ENCODE assay signal across 8 cellular contexts in genomic region chr2:65382776-65383357, GRCh38. TPM values are rescaled to one million over a fixed set of nuclear protein-coding genes. Genes with fewer than 3 reads are reported as not detected.
A peak's percentile ranks its signal among the peaks of the same experiment; 100 is the strongest.
DNase-seq lines count a peak whose midpoint lies in the region; ATAC-seq and TF ChIP-seq lines count a peak whose summit lies in the region.

No MANE protein-coding gene starts in this region.

- no peaks in the 10 kb centered on the region for H3K36me3 Mint-ChIP-seq in activated T-helper 2 cell treated with anti-CD3 and anti-CD28 coated beads, Interferon-gamma antibody, Interleukin-2, Interleukin-4, amounts not matched to agents 10 μg/mL and 5 μg/mL and 100 μg/mL, durations not matched to agents 14 hours and 24 hours and 36 hours (ENCODE audit: low read depth)

- TF ChIP-seq CTCF in AG10803 (conservative IDR thresholded peaks at IDR 0.05; ENCODE audit: low read length) (no peak), Peyer's patch (IDR thresholded peaks at IDR 0.05) (peak in 3 of 6 experiments; percentile 56 to 58 (median 56)), gastrocnemius medialis (IDR thresholded peaks at IDR 0.05 in 4 of 5, conservative IDR thresholded peaks at IDR 0.05 in 1 of 5) (no peak)

- peak; percentile 89 for DNase-seq in AG10803 (ENCODE audit: low read depth)
- peak; percentile 69 to 91 (median 87) for DNase-seq in Peyer's patch
- DNase-seq in activated T-helper 2 cell treated with anti-CD3 and anti-CD28 coated beads, Interferon-gamma antibody, Interleukin-2, Interleukin-4, amounts not matched to agents 10 μg/mL and 5 μg/mL and 100 μg/mL, durations not matched to agents 14 hours and 24 hours and 36 hours (ENCODE audit: low spot score) = peak; percentile 57
- DNase-seq in germinal center (ENCODE audit: low spot score) = peak; percentile 59
- peak in 1 of 2 donors; percentile 49 for DNase-seq in gastrocnemius medialis
- DNase-seq in GM19240 (ENCODE audit: insufficient read length, low spot score) = no peak

- in situ Hi-C loops in gastrocnemius medialis (cut with MboI; ENCODE audit: low sequenced_read_pairs in 4 of 4) = no loop called here

- TF ChIP-seq POLR2A in Peyer's patch (IDR thresholded peaks at IDR 0.05) (no peak), gastrocnemius medialis (IDR thresholded peaks at IDR 0.05) (no peak)

- H3K4me3 ChIP-seq in AG10803 (ENCODE audit: low read length) (no peak overlapping the region), Peyer's patch (peak overlapping the region in 1 of 4 donors; percentile 16), gastrocnemius medialis (peak overlapping the region; percentile 3 to 42 (median 12))

- intact Hi-C loops in activated T-helper 2 cell treated with anti-CD3 and anti-CD28 coated beads, Interferon-gamma antibody, Interleukin-2, Interleukin-4, amounts not matched to agents 10 μg/mL and 5 μg/mL and 100 μg/mL, durations not matched to agents 14 hours and 24 hours and 36 hours (cut with micrococcal nuclease) = loop anchor here (1.0 to 5.0 kb wide), 7 partner anchors 17 to 169 kb away; no protein-coding TSS in a partner anchor
- intact Hi-C loops in gastrocnemius medialis (cut with DNase I; ENCODE audit: low total_unique reads) = no loop called here

- no peaks in the 10 kb centered on the region for H3K9me3 Mint-ChIP-seq in activated T-helper 2 cell treated with anti-CD3 and anti-CD28 coated beads, Interferon-gamma antibody, Interleukin-2, Interleukin-4, amounts not matched to agents 10 μg/mL and 5 μg/mL and 100 μg/mL, durations not matched to agents 14 hours and 24 hours and 36 hours

- ATAC-seq in GM19023 (IDR thresholded peaks at IDR 0.05; ENCODE audit: unreplicated experiment) = peak; percentile 76
- peak; percentile 76 for ATAC-seq in HG03159 (IDR thresholded peaks at IDR 0.05; ENCODE audit: unreplicated experiment)
- peak; percentile 42 to 47 for ATAC-seq in gastrocnemius medialis

- H3K4me1 ChIP-seq in Peyer's patch (peaks cover 0 to 60% (median 8%) of the 10 kb centered on the region in 4 donors), gastrocnemius medialis (peaks cover 43 to 60% of the 10 kb centered on the region in 2 donors)

- peak overlapping the region; percentile 19 for H3K27ac Mint-ChIP-seq in activated T-helper 2 cell treated with anti-CD3 and anti-CD28 coated beads, Interferon-gamma antibody, Interleukin-2, Interleukin-4, amounts not matched to agents 10 μg/mL and 5 μg/mL and 100 μg/mL, durations not matched to agents 14 hours and 24 hours and 36 hours

- no peaks in the 10 kb centered on the region for H3K9me3 ChIP-seq in Peyer's patch
- no peaks in the 10 kb centered on the region for H3K9me3 ChIP-seq in gastrocnemius medialis

- H3K27ac ChIP-seq in Peyer's patch = peak overlapping the region; percentile 35 to 78 (median 51)
- H3K27ac ChIP-seq in gastrocnemius medialis = peak overlapping the region; percentile 62 to 74 (median 72)

- H3K27me3 ChIP-seq in Peyer's patch (no peaks in the 10 kb centered on the region), gastrocnemius medialis (no peaks in the 10 kb centered on the region)

- peaks cover 44% of the 10 kb centered on the region for H3K4me1 Mint-ChIP-seq in activated T-helper 2 cell treated with anti-CD3 and anti-CD28 coated beads, Interferon-gamma antibody, Interleukin-2, Interleukin-4, amounts not matched to agents 10 μg/mL and 5 μg/mL and 100 μg/mL, durations not matched to agents 14 hours and 24 hours and 36 hours (ENCODE audit: low read depth)

- H3K4me3 Mint-ChIP-seq in activated T-helper 2 cell treated with anti-CD3 and anti-CD28 coated beads, Interferon-gamma antibody, Interleukin-2, Interleukin-4, amounts not matched to agents 10 μg/mL and 5 μg/mL and 100 μg/mL, durations not matched to agents 14 hours and 24 hours and 36 hours (ENCODE audit: low read depth) = no peak overlapping the region

- H3K36me3 ChIP-seq in Peyer's patch (no peaks in the 10 kb centered on the region), gastrocnemius medialis (no peaks in the 10 kb centered on the region)

- H3K27me3 Mint-ChIP-seq in activated T-helper 2 cell treated with anti-CD3 and anti-CD28 coated beads, Interferon-gamma antibody, Interleukin-2, Interleukin-4, amounts not matched to agents 10 μg/mL and 5 μg/mL and 100 μg/mL, durations not matched to agents 14 hours and 24 hours and 36 hours (ENCODE audit: low read depth) = peaks cover 19% of the 10 kb centered on the region

RNA-seq across cellular contexts. Expression of gene SPRED2, which starts 49.5 kb away (rescaled TPM):
- 10 to 100 TPM; 14.9 to 26.9 (median 23.0) TPM for total RNA-seq in Peyer's patch
- total RNA-seq in activated T-helper 2 cell treated with anti-CD3 and anti-CD28 coated beads, Interferon-gamma antibody, Interleukin-2, Interleukin-4, amounts not matched to agents 10 μg/mL and 5 μg/mL and 100 μg/mL, durations not matched to agents 14 hours and 24 hours and 36 hours = 7.9 and 8.4 TPM in 2 replicates
- total RNA-seq in gastrocnemius medialis = 10 to 100 TPM in 1 of 4 donors, 1 to 10 TPM in 3; 4.1 to 12.5 (median 7.4) TPM
